Comparison of ENCODE assay signal across 8 cellular contexts in the genomic region with DNA sequence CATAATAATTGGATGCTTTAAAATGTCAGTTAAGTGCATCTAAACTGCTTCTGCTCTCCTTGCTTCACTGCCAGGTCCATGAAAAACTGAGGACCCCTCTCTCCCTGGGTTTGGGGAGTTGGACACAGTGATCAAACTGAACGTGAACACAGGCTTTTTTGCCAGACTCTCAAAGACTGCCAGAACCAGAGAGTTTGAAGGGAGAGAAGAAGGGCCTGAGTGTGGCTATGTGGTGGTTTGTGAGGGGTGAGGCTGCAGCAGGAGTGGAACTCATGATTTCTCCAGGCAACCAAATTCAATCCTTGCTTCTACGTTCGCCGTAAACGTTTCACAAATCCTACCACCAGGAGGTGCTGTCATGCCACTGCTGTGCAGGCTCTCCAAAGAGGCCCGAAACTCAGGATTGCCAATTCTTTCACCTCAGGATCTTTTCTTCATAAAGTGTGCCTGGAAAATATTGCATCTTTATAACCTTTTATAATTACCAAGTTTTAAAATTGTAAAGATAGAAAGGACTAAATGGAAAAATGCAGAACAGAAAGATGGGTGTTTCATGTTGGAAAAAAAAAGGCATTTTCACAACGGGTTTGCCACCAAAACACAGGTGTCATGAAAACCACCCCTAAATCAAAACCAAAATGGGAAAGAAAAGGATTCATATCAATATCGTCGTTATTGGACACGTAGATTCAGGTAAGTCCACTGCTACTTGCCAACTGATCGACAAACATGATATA.
DNase-seq lines count a peak whose midpoint lies in the region; ATAC-seq and TF ChIP-seq lines count a peak whose summit lies in the region.

No MANE protein-coding gene starts in this region.

- peak overlapping the region; percentile 30 for H2AFZ ChIP-seq in parathyroid adenoma

- peak; percentile 92 for TF ChIP-seq CTCF in AG09309 (IDR thresholded peaks at IDR 0.05; ENCODE audit: control insufficient read depth, insufficient read depth, low read depth, low read length, missing control alignments)
- peak; percentile 84 for TF ChIP-seq CTCF in GM12875 (IDR thresholded peaks at IDR 0.05; ENCODE audit: borderline replicate concordance, insufficient read depth, low read depth, low read length)
- TF ChIP-seq CTCF in parathyroid adenoma (IDR thresholded peaks at IDR 0.05), result peak; percentile 73

- no peaks in the 10 kb centered on the region for H3K4me1 ChIP-seq in parathyroid adenoma

- no peak for DNase-seq in AG09309 (ENCODE audit: low read depth)
- peak; percentile 24 for DNase-seq in NCI-H2107 (lab: John Stamatoyannopoulos, UW)
- peak; percentile 4 for DNase-seq in activated CD4-positive, alpha-beta T cell treated with anti-CD3 and anti-CD28 coated beads, Interleukin-2, amount 50 U/mL, for 1 hour
- peak; percentile 38 for DNase-seq in globus pallidus (ENCODE audit: low spot score)
- no peak for DNase-seq in DMS79 (lab: John Stamatoyannopoulos, UW)

- no peaks in the 10 kb centered on the region for H3K79me2 ChIP-seq in parathyroid adenoma

- H3K4me3 ChIP-seq in AG09309 (ENCODE audit: control insufficient read depth, low read depth, low read length), result no peak overlapping the region
- no peak overlapping the region for H3K4me3 ChIP-seq in GM12875 (ENCODE audit: low read depth, low read length)
- H3K4me3 ChIP-seq in parathyroid adenoma (ENCODE audit: low read depth, low read length), result no peak overlapping the region

- no peak overlapping the region for H3K4me2 ChIP-seq in parathyroid adenoma (ENCODE audit: low read length)

- no peaks in the 10 kb centered on the region for H3K27me3 ChIP-seq in parathyroid adenoma (ENCODE audit: control insufficient read depth, insufficient read depth, low read length)

- ATAC-seq in HG03342 (IDR thresholded peaks at IDR 0.05; ENCODE audit: unreplicated experiment), result no peak

- H3K9ac ChIP-seq in parathyroid adenoma, result no peak overlapping the region

- no peaks in the 10 kb centered on the region for H3K9me3 ChIP-seq in parathyroid adenoma (ENCODE audit: control insufficient read depth, low read length)

- no peaks in the 10 kb centered on the region for H3K36me3 ChIP-seq in parathyroid adenoma (ENCODE audit: control insufficient read depth, insufficient read depth, low read length)

- H3K27ac ChIP-seq in parathyroid adenoma, result no peak overlapping the region

Comparison
In these comparisons a context has a peak if more than half of its experiments do, and no peak if none do; other contexts are left out.
1. DNase-seq: peak in NCI-H2107 (single experiment), activated CD4-positive, alpha-beta T cell treated with anti-CD3 and anti-CD28 coated beads, Interleukin-2, amount 50 U/mL, for 1 hour (single experiment) and globus pallidus (single experiment); none in AG09309 (single experiment) and DMS79 (single experiment).
2. Peak in every context shown above with its lines, with median percentiles within 50 percentile points of each other: CTCF ChIP-seq.